Comparison of ENCODE assay signal across 12 cellular contexts in the genomic region with DNA sequence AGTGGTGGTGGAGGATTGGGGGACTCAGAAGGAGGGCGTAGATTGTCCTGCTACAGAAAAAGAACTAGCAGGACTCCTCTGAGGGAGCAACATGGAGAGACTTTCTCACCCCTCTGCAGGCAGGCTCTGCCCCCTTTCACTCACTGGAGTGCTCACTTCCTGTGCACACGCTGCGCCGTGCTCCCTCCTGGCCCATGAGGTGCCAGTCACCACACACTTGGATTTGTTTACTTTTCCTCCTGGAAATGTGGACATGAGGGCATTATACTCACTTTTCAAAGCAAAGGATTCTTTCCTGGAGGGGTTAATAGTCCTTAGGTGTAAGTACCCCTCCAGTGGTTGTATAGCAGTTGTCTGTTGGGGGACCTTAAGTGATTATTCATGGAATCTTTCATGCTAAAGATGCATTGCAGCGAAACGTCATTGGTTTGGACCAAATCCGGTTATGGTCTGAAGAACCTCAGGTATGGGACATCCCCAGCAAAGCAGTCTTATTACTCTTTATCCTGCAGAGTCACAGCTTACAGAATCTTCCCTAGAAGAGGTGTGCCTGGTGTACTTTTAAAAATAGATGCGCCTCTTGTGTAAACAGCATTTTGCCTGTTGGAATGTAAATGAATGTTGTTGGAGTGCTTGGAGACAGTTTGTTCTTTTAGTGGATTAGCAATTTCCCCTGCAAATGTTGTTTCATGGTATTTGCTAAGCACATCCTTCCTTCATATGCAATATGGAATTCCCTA.
DNase-seq lines count a peak whose midpoint lies in the region; ATAC-seq lines count a peak whose summit lies in the region.
"Had no signal": no experiment of that assay in that cellular context is flagged by ENCODE, and none has a peak within 500 bp of the region (broad histone marks: within the 10 kb centered on the region; RNA-seq: fewer than 3 reads in every experiment).

No MANE protein-coding gene starts in this region.

- H3K36me3 Mint-ChIP-seq in activated naive CD8-positive, alpha-beta T cell treated with anti-CD3 and anti-CD28 coated beads for 36 hours, result no peaks in the 10 kb centered on the region
- no peaks in the 10 kb centered on the region for H3K36me3 Mint-ChIP-seq in activated naive CD8-positive, alpha-beta T cell treated with anti-CD3 and anti-CD28 coated beads, Interleukin-2, amount 50 U/mL, for 24 hours (ENCODE audit: low read depth)
- H3K36me3 Mint-ChIP-seq: activated naive CD4-positive, alpha-beta T cell treated with anti-CD3 and anti-CD28 coated beads, Interleukin-2, amount 50 U/mL, for 24 hours had no signal

- ATAC-seq in activated naive CD8-positive, alpha-beta T cell treated with anti-CD3 and anti-CD28 coated beads, Interleukin-2, amount 50 U/mL, for 24 hours, result no peak

- H3K27ac Mint-ChIP-seq in activated naive CD8-positive, alpha-beta T cell treated with anti-CD3 and anti-CD28 coated beads for 36 hours, result peak overlapping the region; percentile 40
- no peak overlapping the region for H3K27ac Mint-ChIP-seq in activated naive CD8-positive, alpha-beta T cell treated with anti-CD3 and anti-CD28 coated beads, Interleukin-2, amount 50 U/mL, for 24 hours
- H3K27ac Mint-ChIP-seq: activated naive CD4-positive, alpha-beta T cell treated with anti-CD3 and anti-CD28 coated beads, Interleukin-2, amount 50 U/mL, for 24 hours had no signal

- no peaks in the 10 kb centered on the region for H3K36me3 ChIP-seq in muscle layer of duodenum (ENCODE audit: control insufficient read depth in 1 of 2, insufficient read depth in 2 of 2, low read length in 2 of 2)

- no peak for DNase-seq in activated naive CD8-positive, alpha-beta T cell treated with anti-CD3 and anti-CD28 coated beads for 36 hours
- DNase-seq in activated naive CD8-positive, alpha-beta T cell treated with anti-CD3 and anti-CD28 coated beads, Interleukin-2, amount 50 U/mL, for 24 hours, result no peak
- peak; percentile 41 to 65 for DNase-seq in dermis microvascular lymphatic vessel endothelial cell (ENCODE audit: low read depth in 2 of 2)
- DNase-seq in ureter (ENCODE audit: low spot score), result peak; percentile 28
- no peak for DNase-seq in NCI-H187 treated with DMSO at 0.1 percent for 48 hours (lab: John Stamatoyannopoulos, UW)
- DNase-seq in T-helper 1 cell, result no peak
- no peak for DNase-seq in cerebellar nuclear complex (lab: John Stamatoyannopoulos, UW)
- DNase-seq: glutamatergic neuron; KG1; NK-92 treated with Interleukin-12 subunit alpha and Interleukin-12 subunit beta, amount 100 ng/mL, for 24 hours had no signal

- no peaks in the 10 kb centered on the region for H3K9me3 ChIP-seq in muscle layer of duodenum (ENCODE audit: control insufficient read depth in 1 of 2, low read length in 2 of 2)

- peaks cover 15 to 24% of the 10 kb centered on the region in 2 donors for H3K4me1 ChIP-seq in muscle layer of duodenum (ENCODE audit: control insufficient read depth in 1 of 2, insufficient read depth in 2 of 2, low read length in 2 of 2)

- no peaks in the 10 kb centered on the region for H3K9me3 Mint-ChIP-seq in activated naive CD8-positive, alpha-beta T cell treated with anti-CD3 and anti-CD28 coated beads for 36 hours
- no peaks in the 10 kb centered on the region for H3K9me3 Mint-ChIP-seq in activated naive CD8-positive, alpha-beta T cell treated with anti-CD3 and anti-CD28 coated beads, Interleukin-2, amount 50 U/mL, for 24 hours
- H3K9me3 Mint-ChIP-seq: activated naive CD4-positive, alpha-beta T cell treated with anti-CD3 and anti-CD28 coated beads, Interleukin-2, amount 50 U/mL, for 24 hours had no signal

- H3K27ac ChIP-seq in muscle layer of duodenum (ENCODE audit: low read length), result peak overlapping the region; percentile 87

- no peaks in the 10 kb centered on the region for H3K27me3 Mint-ChIP-seq in activated naive CD8-positive, alpha-beta T cell treated with anti-CD3 and anti-CD28 coated beads for 36 hours
- no peaks in the 10 kb centered on the region for H3K27me3 Mint-ChIP-seq in activated naive CD8-positive, alpha-beta T cell treated with anti-CD3 and anti-CD28 coated beads, Interleukin-2, amount 50 U/mL, for 24 hours
- H3K27me3 Mint-ChIP-seq: activated naive CD4-positive, alpha-beta T cell treated with anti-CD3 and anti-CD28 coated beads, Interleukin-2, amount 50 U/mL, for 24 hours had no signal

- peaks cover 6% of the 10 kb centered on the region for H3K4me1 Mint-ChIP-seq in activated naive CD8-positive, alpha-beta T cell treated with anti-CD3 and anti-CD28 coated beads for 36 hours
- peaks cover 11% of the 10 kb centered on the region for H3K4me1 Mint-ChIP-seq in activated naive CD8-positive, alpha-beta T cell treated with anti-CD3 and anti-CD28 coated beads, Interleukin-2, amount 50 U/mL, for 24 hours

- no peak overlapping the region for H3K4me3 Mint-ChIP-seq in activated naive CD8-positive, alpha-beta T cell treated with anti-CD3 and anti-CD28 coated beads for 36 hours
- H3K4me3 Mint-ChIP-seq in activated naive CD8-positive, alpha-beta T cell treated with anti-CD3 and anti-CD28 coated beads, Interleukin-2, amount 50 U/mL, for 24 hours, result no peak overlapping the region
- H3K4me3 Mint-ChIP-seq: activated naive CD4-positive, alpha-beta T cell treated with anti-CD3 and anti-CD28 coated beads, Interleukin-2, amount 50 U/mL, for 24 hours had no signal

- H3K4me3 ChIP-seq in muscle layer of duodenum (ENCODE audit: low read depth in 1 of 2, low read length in 2 of 2), result peak overlapping the region in 1 of 2 donors; percentile 25

- H3K27me3 ChIP-seq in muscle layer of duodenum (ENCODE audit: low read depth, low read length), result no peaks in the 10 kb centered on the region

Comparison
In these comparisons a context has a peak if more than half of its experiments do, and no peak if none do; other contexts are left out.
1. DNase-seq: peak in dermis microvascular lymphatic vessel endothelial cell (2 of 2) and ureter (single experiment); none in activated naive CD8-positive, alpha-beta T cell treated with anti-CD3 and anti-CD28 coated beads for 36 hours (single experiment), activated naive CD8-positive, alpha-beta T cell treated with anti-CD3 and anti-CD28 coated beads, Interleukin-2, amount 50 U/mL, for 24 hours (single experiment), NCI-H187 treated with DMSO at 0.1 percent for 48 hours (single experiment), T-helper 1 cell (0 of 5) and cerebellar nuclear complex (0 of 2).